ENCODE assay signal across 8 cellular contexts in the genomic region with DNA sequence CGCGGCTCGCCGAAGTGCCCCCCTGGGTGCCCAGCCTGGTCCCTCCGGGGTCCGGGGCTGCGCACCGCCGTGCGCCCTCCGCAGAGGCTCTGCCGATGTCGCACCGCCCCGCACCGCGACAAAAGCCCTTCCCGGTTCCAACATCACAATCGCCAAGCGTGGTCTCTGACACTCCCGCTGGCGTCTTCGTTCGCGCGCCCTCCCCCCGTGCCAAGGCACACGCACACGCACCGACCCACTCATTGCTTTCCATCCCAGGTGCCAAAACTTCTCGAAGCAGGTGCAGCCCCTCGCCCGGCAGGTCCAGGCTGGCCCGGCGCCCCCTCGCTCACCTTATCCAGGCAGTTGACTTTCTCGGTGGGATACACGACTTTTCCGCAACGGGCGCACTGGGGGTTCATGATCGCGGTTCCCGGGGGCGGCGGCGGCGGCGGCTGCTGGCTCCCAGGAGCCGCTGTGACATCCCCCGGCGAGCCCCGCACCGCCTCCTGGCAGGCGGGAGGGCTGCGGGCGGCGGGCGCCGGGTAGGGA.
DNase-seq lines count a peak whose midpoint lies in the region; ATAC-seq and TF ChIP-seq lines count a peak whose summit lies in the region.

No MANE protein-coding gene starts in this region.

- 1% methylated on average over 16 of the region's 60 CpGs for WGBS in prostate gland

- no peaks in the 10 kb centered on the region for H3K36me3 ChIP-seq in RWPE2 (ENCODE audit: low read depth)
- no peaks in the 10 kb centered on the region for H3K36me3 ChIP-seq in prostate gland

- H3K9me3 ChIP-seq in RWPE2 (ENCODE audit: severe bottlenecking) (no peaks in the 10 kb centered on the region), prostate gland (no peaks in the 10 kb centered on the region)

- no peak for TF ChIP-seq POLR2A in prostate gland (IDR thresholded peaks at IDR 0.05)

- H3K27me3 ChIP-seq in RWPE2 (ENCODE audit: insufficient read depth, poor library complexity, severe bottlenecking) (no peaks in the 10 kb centered on the region), prostate gland (replicated peaks; ENCODE audit: insufficient read depth) (no peaks in the 10 kb centered on the region)

- TF ChIP-seq CTCF in RWPE2 (IDR thresholded peaks at IDR 0.05; ENCODE audit: poor library complexity, severe bottlenecking) (no peak), fibroblast of pulmonary artery (IDR thresholded peaks at IDR 0.05; ENCODE audit: low read length, missing control alignments) (no peak), prostate gland (IDR thresholded peaks at IDR 0.05) (no peak)

- H3K4me1 ChIP-seq in RWPE2 (ENCODE audit: insufficient read depth, poor library complexity, severe bottlenecking) (no peaks in the 10 kb centered on the region), prostate gland (replicated peaks) (no peaks in the 10 kb centered on the region)

- DNase-seq in ELF-1 (ENCODE audit: low read depth, low spot score), result peak; percentile 34
- DNase-seq in RWPE2 (ENCODE audit: low spot score), result no peak
- DNase-seq in fibroblast of pulmonary artery (ENCODE audit: low read depth), result no peak
- DNase-seq in prostate gland (ENCODE audit: low spot score), result no peak
- DNase-seq in medulla oblongata (ENCODE audit: extremely low spot score), result no peak
- no peak for DNase-seq in D341Med (ENCODE audit: low spot score)

- H3K27ac ChIP-seq in RWPE2 (ENCODE audit: poor library complexity, severe bottlenecking) (no peak overlapping the region), prostate gland (peak overlapping the region; percentile 89 to 92)

- H3K4me3 ChIP-seq in RWPE2 (ENCODE audit: severe bottlenecking) (peak overlapping the region; percentile 58), fibroblast of pulmonary artery (replicated peaks; ENCODE audit: low read depth, low read length) (peak overlapping the region; percentile 66), prostate gland (peak overlapping the region; percentile 53 to 67)

- intact Hi-C loops in prostate gland (cut with DNase I), result loop anchor here (5.0 to 10.0 kb wide), 2 partner anchors 91 to 96 kb away; no protein-coding TSS in a partner anchor

- ATAC-seq in RWPE2 (ENCODE audit: low read depth) (no peak), GM19324 (IDR thresholded peaks at IDR 0.05; ENCODE audit: low FRiP score, unreplicated experiment) (no peak), GM18517 (IDR thresholded peaks at IDR 0.05; ENCODE audit: unreplicated experiment) (no peak)
